14 cellular contexts compared by ENCODE assay signal in genomic region chr1:227998374-227999055, GRCh38. TPM values are rescaled to one million over a fixed set of nuclear protein-coding genes. Genes with fewer than 3 reads are reported as not detected.
"Had no signal": no experiment of that assay in that cellular context is flagged by ENCODE, and none has a peak within 500 bp of the region (broad histone marks: within the 10 kb centered on the region; RNA-seq: fewer than 3 reads in every experiment).

No MANE protein-coding gene starts in this region.

- H3K4me1 Mint-ChIP-seq: activated CD4-positive, alpha-beta T cell treated with anti-CD3 and anti-CD28 coated beads, Interleukin-2, amount 10 ng/mL, durations not matched to agents 24 days and 14 days; stimulated activated effector memory CD8-positive, alpha-beta T cell treated with anti-CD3 and anti-CD28 coated beads, Interleukin-12 subunit alpha, Interleukin-12 subunit beta, amount 100 ng/mL, for 72 hours; stimulated activated naive CD8-positive, alpha-beta T cell treated with anti-CD3 and anti-CD28 coated beads, Interleukin-15, amount 100 ng/mL, for 72 hours had no signal

- H3K36me3 Mint-ChIP-seq: stimulated activated effector memory CD8-positive, alpha-beta T cell treated with anti-CD3 and anti-CD28 coated beads, Interleukin-12 subunit alpha, Interleukin-12 subunit beta, amount 100 ng/mL, for 72 hours had no signal

- H3K4me3 Mint-ChIP-seq: activated CD4-positive, alpha-beta T cell treated with anti-CD3 and anti-CD28 coated beads, Interleukin-2, amount 10 ng/mL, durations not matched to agents 24 days and 14 days; naive B cell; neural progenitor cell; stimulated activated effector memory CD8-positive, alpha-beta T cell treated with anti-CD3 and anti-CD28 coated beads, Interleukin-12 subunit alpha, Interleukin-12 subunit beta, amount 100 ng/mL, for 72 hours; stimulated activated naive CD8-positive, alpha-beta T cell treated with anti-CD3 and anti-CD28 coated beads, Interleukin-15, amount 100 ng/mL, for 72 hours had no signal

- DNase-seq: cortex of kidney had no signal

- H3K27ac Mint-ChIP-seq: activated CD4-positive, alpha-beta T cell treated with anti-CD3 and anti-CD28 coated beads, Interleukin-2, amount 10 ng/mL, durations not matched to agents 24 days and 14 days; naive B cell; neural progenitor cell; stimulated activated effector memory CD8-positive, alpha-beta T cell treated with anti-CD3 and anti-CD28 coated beads, Interleukin-12 subunit alpha, Interleukin-12 subunit beta, amount 100 ng/mL, for 72 hours; stimulated activated naive CD8-positive, alpha-beta T cell treated with anti-CD3 and anti-CD28 coated beads, Interleukin-15, amount 100 ng/mL, for 72 hours had no signal

RNA-seq across cellular contexts. Expression of gene WNT3A, which starts 8.3 kb away (rescaled TPM):
- total RNA-seq: activated CD4-positive, alpha-beta T cell treated with anti-CD3 and anti-CD28 coated beads, Interleukin-2, amount 10 ng/mL, durations not matched to agents 24 days and 14 days; activated CD8-positive, alpha-beta memory T cell treated with anti-CD3 and anti-CD28 coated beads for 36 hours; fibroblast of villous mesenchyme; heart left ventricle; omental fat pad; skeletal muscle tissue; T-helper 2 cell treated with Interferon-gamma antibody and Interleukin-4, amounts not matched to agents 100 ng/mL and 5 ng/mL, for 36 hours; tibial nerve; urinary bladder had no signal

RNA-seq across cellular contexts. Expression of gene WNT9A, which starts 50.8 kb away (rescaled TPM):
- total RNA-seq: activated CD4-positive, alpha-beta T cell treated with anti-CD3 and anti-CD28 coated beads, Interleukin-2, amount 10 ng/mL, durations not matched to agents 24 days and 14 days; activated CD8-positive, alpha-beta memory T cell treated with anti-CD3 and anti-CD28 coated beads for 36 hours had no signal
